Comparison of ENCODE assay signal across 26 cellular contexts in the genomic region with DNA sequence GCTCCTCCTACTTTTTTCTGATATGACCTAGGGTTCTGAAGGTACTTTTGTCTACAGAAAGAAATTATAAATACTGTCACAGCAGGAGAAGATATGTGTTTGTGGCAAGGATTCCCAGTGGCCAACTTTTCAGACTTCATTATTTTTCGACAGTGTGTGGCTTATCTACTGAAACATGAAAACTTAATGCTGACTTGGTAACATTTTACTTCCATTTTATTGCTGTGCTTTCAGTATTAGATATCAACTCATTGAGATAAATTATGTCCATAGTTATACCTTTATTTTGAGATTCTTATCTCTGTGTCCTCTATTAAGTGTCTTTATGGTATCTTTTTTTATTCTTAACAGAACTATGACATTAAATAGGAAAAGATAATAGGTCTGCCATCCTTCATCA.
"Had no signal": no experiment of that assay in that cellular context is flagged by ENCODE, and none has a peak within 500 bp of the region (broad histone marks: within the 10 kb centered on the region; RNA-seq: fewer than 3 reads in every experiment).

No MANE protein-coding gene starts in this region.

- H3K27ac ChIP-seq: ascending aorta, SJSA1 had no signal

- H3K9me3 Mint-ChIP-seq: activated T-cell treated with anti-CD3 and anti-CD28 coated beads, Interleukin-2, amount 50 U/mL, for 24 hours; activated T-helper 1 cell treated with anti-CD3 and anti-CD28 coated beads, Interleukin-12 subunit alpha, Interleukin-12 subunit beta, Interleukin-2, Interleukin-4 antibody, amounts not matched to agents 30 ng/mL and 10 ng/mL and 1 ng/mL, durations not matched to agents 14 hours and 24 hours and 36 hours; brain; T-helper 1 cell treated with Interleukin-12 subunit alpha and Interleukin-12 subunit beta and Interleukin-4 antibody, amounts not matched to agents 30 μg/mL and 1 μg/mL, for 36 hours had no signal

- H3K4me3 Mint-ChIP-seq: activated CD8-positive, alpha-beta memory T cell treated with anti-CD3 and anti-CD28 coated beads, Interleukin-2, amount 10 ng/mL, durations not matched to agents 7 days and 5 days; activated naive CD8-positive, alpha-beta T cell treated with anti-CD3 and anti-CD28 coated beads, Interleukin-2, amount 50 U/mL, for 24 hours; activated T-cell treated with anti-CD3 and anti-CD28 coated beads, Interleukin-2, amount 50 U/mL, for 24 hours; activated T-helper 1 cell treated with anti-CD3 and anti-CD28 coated beads, Interleukin-12 subunit alpha, Interleukin-12 subunit beta, Interleukin-2, Interleukin-4 antibody, amounts not matched to agents 30 ng/mL and 10 ng/mL and 1 ng/mL, durations not matched to agents 14 hours and 24 hours and 36 hours; brain; T-helper 1 cell treated with Interleukin-12 subunit alpha and Interleukin-12 subunit beta and Interleukin-4 antibody, amounts not matched to agents 30 μg/mL and 1 μg/mL, for 36 hours had no signal

- H3K4me1 Mint-ChIP-seq: activated CD8-positive, alpha-beta memory T cell treated with anti-CD3 and anti-CD28 coated beads, Interleukin-2, amount 10 ng/mL, durations not matched to agents 7 days and 5 days; activated naive CD8-positive, alpha-beta T cell treated with anti-CD3 and anti-CD28 coated beads, Interleukin-2, amount 50 U/mL, for 24 hours had no signal

- H3K4me3 ChIP-seq: ascending aorta, SJSA1 had no signal

- H3K36me3 Mint-ChIP-seq: activated CD8-positive, alpha-beta memory T cell treated with anti-CD3 and anti-CD28 coated beads, Interleukin-2, amount 10 ng/mL, durations not matched to agents 7 days and 5 days; brain had no signal

- H3K27me3 Mint-ChIP-seq: activated CD8-positive, alpha-beta memory T cell treated with anti-CD3 and anti-CD28 coated beads, Interleukin-2, amount 10 ng/mL, durations not matched to agents 7 days and 5 days; activated naive CD8-positive, alpha-beta T cell treated with anti-CD3 and anti-CD28 coated beads, Interleukin-2, amount 50 U/mL, for 24 hours; activated T-cell treated with anti-CD3 and anti-CD28 coated beads, Interleukin-2, amount 50 U/mL, for 24 hours; brain had no signal

- DNase-seq: activated CD4-positive, alpha-beta T cell treated with anti-CD3 and anti-CD28 coated beads for 48 hours; activated CD4-positive, alpha-beta T cell treated with anti-CD3 and anti-CD28 coated beads, Interleukin-2, amount 50 U/mL, for 4 hours; activated CD4-positive, CD25-positive, alpha-beta regulatory T cell treated with anti-CD3 and anti-CD28 coated beads, Interleukin-2, amount 50 U/mL, for 72 hours; activated CD8-positive, alpha-beta memory T cell treated with anti-CD3 and anti-CD28 coated beads, Interleukin-2, amount 10 ng/mL, durations not matched to agents 7 days and 5 days; activated effector memory CD4-positive, alpha-beta T cell treated with Interleukin-2 at 50 U/mL for 16 hours; activated naive CD4-positive, alpha-beta T cell treated with Interleukin-2 at 50 U/mL for 16 hours; activated naive CD8-positive, alpha-beta T cell treated with anti-CD3 and anti-CD28 coated beads, Interleukin-2, amount 50 U/mL, for 24 hours; activated T-cell treated with anti-CD3 and anti-CD28 coated beads, Interleukin-2, amount 50 U/mL, for 24 hours; amniotic stem cell; NCI-H1092; NCI-H1417 treated with DMSO at 0.1 percent for 48 hours; NCI-H1694; NCI-H2029 treated with DMSO at 0.1 percent for 48 hours; NCI-H345; NCI-H510A; NCI-H526 treated with DMSO at 0.1 percent for 48 hours; NK-92 treated with Interleukin-12 subunit alpha and Interleukin-12 subunit beta, amount 100 ng/mL, for 24 hours; PC-3; SHP77 had no signal

- H3K36me3 ChIP-seq: ascending aorta, SJSA1 had no signal

- H3K9me3 ChIP-seq: ascending aorta, SJSA1 had no signal

- ATAC-seq: activated CD8-positive, alpha-beta memory T cell treated with anti-CD3 and anti-CD28 coated beads, Interleukin-2, amount 10 ng/mL, durations not matched to agents 7 days and 5 days; activated naive CD4-positive, alpha-beta T cell treated with anti-CD3 and anti-CD28 coated beads, Interleukin-2, amount 50 U/mL, for 72 hours; activated naive CD8-positive, alpha-beta T cell treated with anti-CD3 and anti-CD28 coated beads, Interleukin-2, amount 50 U/mL, for 24 hours; PC-3; SK-N-SH treated with all-trans-retinoic acid at 6 μM for 48 hours had no signal

- H3K4me1 ChIP-seq: ascending aorta had no signal

- H3K27me3 ChIP-seq: ascending aorta, SJSA1 had no signal

- H3K27ac Mint-ChIP-seq: activated CD8-positive, alpha-beta memory T cell treated with anti-CD3 and anti-CD28 coated beads, Interleukin-2, amount 10 ng/mL, durations not matched to agents 7 days and 5 days; activated naive CD4-positive, alpha-beta T cell treated with anti-CD3 and anti-CD28 coated beads, Interleukin-2, amount 50 U/mL, for 72 hours; activated naive CD8-positive, alpha-beta T cell treated with anti-CD3 and anti-CD28 coated beads, Interleukin-2, amount 50 U/mL, for 24 hours; activated T-cell treated with anti-CD3 and anti-CD28 coated beads, Interleukin-2, amount 50 U/mL, for 24 hours; activated T-helper 1 cell treated with anti-CD3 and anti-CD28 coated beads, Interleukin-12 subunit alpha, Interleukin-12 subunit beta, Interleukin-2, Interleukin-4 antibody, amounts not matched to agents 30 ng/mL and 10 ng/mL and 1 ng/mL, durations not matched to agents 14 hours and 24 hours and 36 hours; T-helper 1 cell treated with Interleukin-12 subunit alpha and Interleukin-12 subunit beta and Interleukin-4 antibody, amounts not matched to agents 30 μg/mL and 1 μg/mL, for 36 hours had no signal
